Comparison of ENCODE assay signal across 39 cellular contexts in genomic region chr4:165867961-165868360, GRCh38. TPM values are rescaled to one million over a fixed set of nuclear protein-coding genes. Genes with fewer than 3 reads are reported as not detected.
"Had no signal": no experiment of that assay in that cellular context is flagged by ENCODE, and none has a peak within 500 bp of the region (broad histone marks: within the 10 kb centered on the region; RNA-seq: fewer than 3 reads in every experiment).

No MANE protein-coding gene starts in this region.

- H3K9me3 ChIP-seq: adrenal gland, body of pancreas, breast epithelium had no signal

- H3K4me3 ChIP-seq: adrenal gland, body of pancreas, breast epithelium had no signal

- FAIRE-seq: astrocyte, TTC549 had no signal

- H3K4me1 ChIP-seq: adrenal gland, breast epithelium had no signal

- H3K27me3 ChIP-seq: body of pancreas, brain microvascular endothelial cell, breast epithelium had no signal

- H3K36me3 ChIP-seq: adrenal gland, brain microvascular endothelial cell, breast epithelium had no signal

- H3K4me1 Mint-ChIP-seq: activated naive CD8-positive, alpha-beta T cell treated with anti-CD3 and anti-CD28 coated beads for 36 hours; activated T-helper 17 cell treated with anti-CD3 and anti-CD28 coated beads, Interleukin-2, amount 50 U/mL, for 72 hours had no signal

- ATAC-seq: activated CD4-positive, alpha-beta T cell treated with anti-CD3 and anti-CD28 coated beads for 36 hours; activated CD4-positive, CD25-positive, alpha-beta regulatory T cell treated with anti-CD3 and anti-CD28 coated beads, Interleukin-2, amount 50 U/mL, for 24 hours; activated CD8-positive, alpha-beta T cell treated with anti-CD3 and anti-CD28 coated beads for 36 hours; activated naive CD4-positive, alpha-beta T cell treated with anti-CD3 and anti-CD28 coated beads, Interleukin-2, amount 50 U/mL, for 72 hours; activated T-cell treated with anti-CD3 and anti-CD28 coated beads, Interleukin-2, amount 50 U/mL, for 4 hours; activated T-cell treated with anti-CD3 and anti-CD28 coated beads, Interleukin-2, amount 50 U/mL, for 72 hours; activated T-helper 17 cell treated with anti-CD3 and anti-CD28 coated beads, Interleukin-2, amount 50 U/mL, for 72 hours; body of pancreas had no signal

- H3K4me3 Mint-ChIP-seq: activated CD4-positive, alpha-beta memory T cell treated with anti-CD3 and anti-CD28 coated beads for 36 hours; activated CD4-positive, alpha-beta T cell treated with anti-CD3 and anti-CD28 coated beads for 36 hours; activated CD4-positive, alpha-beta T cell treated with anti-CD3 and anti-CD28 coated beads, Interleukin-2, amount 10 ng/mL, durations not matched to agents 7 days and 5 days; activated CD8-positive, alpha-beta T cell treated with anti-CD3 and anti-CD28 coated beads for 36 hours; activated naive CD4-positive, alpha-beta T cell treated with anti-CD3 and anti-CD28 coated beads for 36 hours; activated naive CD8-positive, alpha-beta T cell treated with anti-CD3 and anti-CD28 coated beads for 36 hours; activated T-cell treated with anti-CD3 and anti-CD28 coated beads, Interleukin-2, amount 50 U/mL, for 4 hours; activated T-cell treated with anti-CD3 and anti-CD28 coated beads, Interleukin-2, amount 50 U/mL, for 72 hours; activated T-helper 1 cell treated with anti-CD3 and anti-CD28 coated beads, Interleukin-12 subunit alpha, Interleukin-12 subunit beta, Interleukin-2, Interleukin-4 antibody, amounts not matched to agents 30 ng/mL and 10 ng/mL and 1 ng/mL, durations not matched to agents 14 hours and 24 hours and 36 hours; activated T-helper 17 cell treated with anti-CD3 and anti-CD28 coated beads, Interleukin-2, amount 50 U/mL, for 72 hours; T-helper 1 cell treated with Interleukin-12 subunit alpha and Interleukin-12 subunit beta and Interleukin-4 antibody, amounts not matched to agents 30 μg/mL and 1 μg/mL, for 36 hours; T-helper 2 cell treated with Interferon-gamma antibody and Interleukin-4, amounts not matched to agents 5 μg/mL and 100 μg/mL, for 36 hours had no signal

- H3K27ac Mint-ChIP-seq: activated CD4-positive, alpha-beta memory T cell treated with anti-CD3 and anti-CD28 coated beads for 36 hours; activated CD4-positive, alpha-beta T cell treated with anti-CD3 and anti-CD28 coated beads for 36 hours; activated CD4-positive, alpha-beta T cell treated with anti-CD3 and anti-CD28 coated beads, Interleukin-2, amount 10 ng/mL, durations not matched to agents 7 days and 5 days; activated CD8-positive, alpha-beta T cell treated with anti-CD3 and anti-CD28 coated beads for 36 hours; activated naive CD4-positive, alpha-beta T cell treated with anti-CD3 and anti-CD28 coated beads for 36 hours; activated naive CD4-positive, alpha-beta T cell treated with anti-CD3 and anti-CD28 coated beads, Interleukin-2, amount 50 U/mL, for 72 hours; activated naive CD8-positive, alpha-beta T cell treated with anti-CD3 and anti-CD28 coated beads for 36 hours; activated T-cell treated with anti-CD3 and anti-CD28 coated beads, Interleukin-2, amount 50 U/mL, for 72 hours; activated T-helper 1 cell treated with anti-CD3 and anti-CD28 coated beads, Interleukin-12 subunit alpha, Interleukin-12 subunit beta, Interleukin-2, Interleukin-4 antibody, amounts not matched to agents 30 ng/mL and 10 ng/mL and 1 ng/mL, durations not matched to agents 14 hours and 24 hours and 36 hours; activated T-helper 17 cell treated with anti-CD3 and anti-CD28 coated beads, Interleukin-2, amount 50 U/mL, for 72 hours; T-helper 1 cell treated with Interleukin-12 subunit alpha and Interleukin-12 subunit beta and Interleukin-4 antibody, amounts not matched to agents 30 μg/mL and 1 μg/mL, for 36 hours; T-helper 2 cell treated with Interferon-gamma antibody and Interleukin-4, amounts not matched to agents 5 μg/mL and 100 μg/mL, for 36 hours had no signal

- H3K27ac ChIP-seq: adrenal gland, body of pancreas, brain microvascular endothelial cell, breast epithelium, VCaP had no signal

- H3K9me3 Mint-ChIP-seq: activated CD4-positive, alpha-beta memory T cell treated with anti-CD3 and anti-CD28 coated beads for 36 hours; activated CD4-positive, alpha-beta T cell treated with anti-CD3 and anti-CD28 coated beads, Interleukin-2, amount 10 ng/mL, durations not matched to agents 7 days and 5 days; activated CD8-positive, alpha-beta T cell treated with anti-CD3 and anti-CD28 coated beads for 36 hours; activated naive CD4-positive, alpha-beta T cell treated with anti-CD3 and anti-CD28 coated beads for 36 hours; activated naive CD4-positive, alpha-beta T cell treated with anti-CD3 and anti-CD28 coated beads, Interleukin-2, amount 50 U/mL, for 72 hours; activated naive CD8-positive, alpha-beta T cell treated with anti-CD3 and anti-CD28 coated beads for 36 hours; activated T-cell treated with anti-CD3 and anti-CD28 coated beads, Interleukin-2, amount 50 U/mL, for 4 hours; activated T-cell treated with anti-CD3 and anti-CD28 coated beads, Interleukin-2, amount 50 U/mL, for 72 hours; activated T-helper 1 cell treated with anti-CD3 and anti-CD28 coated beads, Interleukin-12 subunit alpha, Interleukin-12 subunit beta, Interleukin-2, Interleukin-4 antibody, amounts not matched to agents 30 ng/mL and 10 ng/mL and 1 ng/mL, durations not matched to agents 14 hours and 24 hours and 36 hours; activated T-helper 17 cell treated with anti-CD3 and anti-CD28 coated beads, Interleukin-2, amount 50 U/mL, for 72 hours; T-helper 1 cell treated with Interleukin-12 subunit alpha and Interleukin-12 subunit beta and Interleukin-4 antibody, amounts not matched to agents 30 μg/mL and 1 μg/mL, for 36 hours; T-helper 2 cell treated with Interferon-gamma antibody and Interleukin-4, amounts not matched to agents 5 μg/mL and 100 μg/mL, for 36 hours had no signal

- DNase-seq: activated CD4-positive, alpha-beta memory T cell treated with anti-CD3 and anti-CD28 coated beads for 36 hours; activated CD4-positive, alpha-beta T cell treated with anti-CD3 and anti-CD28 coated beads for 1 hour; activated CD4-positive, alpha-beta T cell treated with anti-CD3 and anti-CD28 coated beads for 36 hours; activated CD4-positive, alpha-beta T cell treated with anti-CD3 and anti-CD28 coated beads for 48 hours; activated CD4-positive, alpha-beta T cell treated with anti-CD3 and anti-CD28 coated beads, Interleukin-2, amount 10 ng/mL, durations not matched to agents 7 days and 5 days; activated CD4-positive, alpha-beta T cell treated with anti-CD3 and anti-CD28 coated beads, Interleukin-2, amount 50 U/mL, for 4 hours; activated CD4-positive, CD25-positive, alpha-beta regulatory T cell; activated CD8-positive, alpha-beta memory T cell treated with anti-CD3 and anti-CD28 coated beads, Interleukin-2, amount 50 U/mL, for 4 hours; activated CD8-positive, alpha-beta T cell treated with anti-CD3 and anti-CD28 coated beads for 36 hours; activated effector memory CD4-positive, alpha-beta T cell treated with anti-CD3 and anti-CD28 coated beads, Interleukin-2, amount 50 U/mL, for 16 hours; activated gamma-delta T cell treated with Interleukin-2 at 50 U/mL for 16 hours; activated naive CD4-positive, alpha-beta T cell; activated naive CD4-positive, alpha-beta T cell treated with anti-CD3 and anti-CD28 coated beads for 36 hours; activated naive CD4-positive, alpha-beta T cell treated with anti-CD3 and anti-CD28 coated beads, Interleukin-2, amount 50 U/mL, for 16 hours; activated naive CD8-positive, alpha-beta T cell treated with anti-CD3 and anti-CD28 coated beads for 36 hours; activated T-cell treated with anti-CD3 and anti-CD28 coated beads for 4 hours; activated T-cell treated with anti-CD3 and anti-CD28 coated beads, Interleukin-2, amount 50 U/mL, for 1 hour; activated T-cell treated with anti-CD3 and anti-CD28 coated beads, Interleukin-2, amount 50 U/mL, for 4 hours; activated T-cell treated with anti-CD3 and anti-CD28 coated beads, Interleukin-2, amount 50 U/mL, for 72 hours; adrenal gland; amniotic stem cell; aorta; body of pancreas; brain microvascular endothelial cell; central memory CD4-positive, alpha-beta T cell; T-helper 1 cell; T-helper 2 cell; T-helper 9 cell had no signal

- H3K36me3 Mint-ChIP-seq: activated CD4-positive, alpha-beta memory T cell treated with anti-CD3 and anti-CD28 coated beads for 36 hours; activated naive CD8-positive, alpha-beta T cell treated with anti-CD3 and anti-CD28 coated beads for 36 hours had no signal

RNA-seq across cellular contexts. Expression of gene TLL1, which starts 5.1 kb away (rescaled TPM):
- total RNA-seq: activated CD4-positive, alpha-beta memory T cell treated with anti-CD3 and anti-CD28 coated beads for 36 hours; activated CD4-positive, alpha-beta T cell treated with anti-CD3 and anti-CD28 coated beads for 36 hours; activated CD4-positive, alpha-beta T cell treated with anti-CD3 and anti-CD28 coated beads, Interleukin-2, amount 10 ng/mL, durations not matched to agents 7 days and 5 days; activated CD8-positive, alpha-beta memory T cell treated with anti-CD3 and anti-CD28 coated beads for 36 hours; activated CD8-positive, alpha-beta T cell treated with anti-CD3 and anti-CD28 coated beads for 36 hours; activated naive CD4-positive, alpha-beta T cell treated with anti-CD3 and anti-CD28 coated beads for 36 hours; activated naive CD4-positive, alpha-beta T cell treated with anti-CD3 and anti-CD28 coated beads, Interleukin-2, amount 50 U/mL, for 72 hours; activated naive CD8-positive, alpha-beta T cell treated with anti-CD3 and anti-CD28 coated beads for 36 hours; activated T-cell treated with anti-CD3 and anti-CD28 coated beads, Interleukin-2, amount 50 U/mL, for 4 hours; activated T-cell treated with anti-CD3 and anti-CD28 coated beads, Interleukin-2, amount 50 U/mL, for 72 hours; activated T-helper 1 cell treated with anti-CD3 and anti-CD28 coated beads, Interleukin-12 subunit alpha, Interleukin-12 subunit beta, Interleukin-2, Interleukin-4 antibody, amounts not matched to agents 30 ng/mL and 10 ng/mL and 1 ng/mL, durations not matched to agents 14 hours and 24 hours and 36 hours; activated T-helper 17 cell treated with anti-CD3 and anti-CD28 coated beads, Interleukin-2, amount 50 U/mL, for 72 hours had no signal
